Comparison of ENCODE assay signal across 26 cellular contexts in the genomic region with DNA sequence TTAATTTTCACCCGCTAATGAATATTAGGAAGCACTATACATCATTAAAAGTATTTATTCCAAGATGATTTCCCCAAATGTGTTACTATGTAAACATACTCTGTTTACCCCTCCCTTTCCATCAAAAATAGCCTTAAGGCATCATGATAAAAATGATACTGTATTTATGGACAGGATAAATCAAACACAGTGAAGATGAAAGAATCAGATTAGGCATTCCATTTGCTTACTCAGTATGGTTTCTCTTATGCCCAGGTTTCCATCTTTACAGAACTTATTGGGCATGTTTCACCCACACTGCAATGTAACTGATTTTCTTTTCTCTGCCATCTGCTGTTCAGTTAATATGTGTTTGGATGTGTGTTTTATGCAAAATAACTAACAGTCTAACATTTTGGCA.
"Had no signal": no experiment of that assay in that cellular context is flagged by ENCODE, and none has a peak within 500 bp of the region (broad histone marks: within the 10 kb centered on the region; RNA-seq: fewer than 3 reads in every experiment).

No MANE protein-coding gene starts in this region.

- H3K27me3 ChIP-seq: colonic mucosa, hepatocyte, left lung, neural progenitor cell, tibial artery had no signal

- H3K36me3 Mint-ChIP-seq: activated naive CD8-positive, alpha-beta T cell treated with anti-CD3 and anti-CD28 coated beads for 36 hours; naive thymus-derived CD8-positive, alpha-beta T cell; neural progenitor cell had no signal

- H3K9ac ChIP-seq: neural progenitor cell had no signal

- H3K27me3 Mint-ChIP-seq: activated naive CD8-positive, alpha-beta T cell treated with anti-CD3 and anti-CD28 coated beads for 36 hours; central memory CD8-positive, alpha-beta T cell; effector memory CD8-positive, alpha-beta T cell; naive thymus-derived CD8-positive, alpha-beta T cell; stimulated activated naive CD8-positive, alpha-beta T cell treated with anti-CD3 and anti-CD28 coated beads, Interleukin-15, Interleukin-2, amounts not matched to agents 100 ng/mL and 50 ng/mL, for 24 hours had no signal

- H3K27ac ChIP-seq: breast epithelium, colonic mucosa, dorsolateral prefrontal cortex, hepatocyte, left lung, neural progenitor cell, prostate gland, tibial artery had no signal

- H3K79me2 ChIP-seq: hepatocyte had no signal

- H2AFZ ChIP-seq: hepatocyte, neural progenitor cell had no signal

- H3K9me3 ChIP-seq: breast epithelium, colonic mucosa, left lung, prostate gland, tibial artery had no signal

- H3K9me3 Mint-ChIP-seq: activated naive CD8-positive, alpha-beta T cell treated with anti-CD3 and anti-CD28 coated beads for 36 hours; activated T-cell treated with anti-CD3 and anti-CD28 coated beads, Interleukin-2, amount 50 U/mL, for 4 hours; central memory CD8-positive, alpha-beta T cell; effector memory CD8-positive, alpha-beta T cell; naive thymus-derived CD8-positive, alpha-beta T cell; stimulated activated naive CD8-positive, alpha-beta T cell treated with anti-CD3 and anti-CD28 coated beads, Interleukin-15, Interleukin-2, amounts not matched to agents 100 ng/mL and 50 ng/mL, for 24 hours had no signal

- H3K27ac Mint-ChIP-seq: activated naive CD8-positive, alpha-beta T cell treated with anti-CD3 and anti-CD28 coated beads for 36 hours; effector memory CD8-positive, alpha-beta T cell; naive thymus-derived CD8-positive, alpha-beta T cell; neural progenitor cell; stimulated activated naive CD8-positive, alpha-beta T cell treated with anti-CD3 and anti-CD28 coated beads, Interleukin-15, Interleukin-2, amounts not matched to agents 100 ng/mL and 50 ng/mL, for 24 hours had no signal

- H3K4me3 ChIP-seq: breast epithelium, colonic mucosa, dorsolateral prefrontal cortex, hepatocyte, left lung, lung, neural progenitor cell, prostate gland, tibial artery had no signal

- H3K4me1 ChIP-seq: breast epithelium, colonic mucosa, left lung, neural progenitor cell, prostate gland, tibial artery had no signal

- ATAC-seq: activated T-cell treated with anti-CD3 and anti-CD28 coated beads, Interleukin-2, amount 50 U/mL, for 4 hours; effector memory CD8-positive, alpha-beta T cell; esophagus mucosa; left lung; naive thymus-derived CD8-positive, alpha-beta T cell had no signal

- H3K4me2 ChIP-seq: hepatocyte, neural progenitor cell had no signal

- DNase-seq: activated CD4-positive, alpha-beta T cell treated with anti-CD3 and anti-CD28 coated beads for 4 hours; activated CD4-positive, alpha-beta T cell treated with anti-CD3 and anti-CD28 coated beads, Interleukin-2, amount 50 U/mL, for 48 hours; activated CD4-positive, CD25-positive, alpha-beta regulatory T cell; activated CD8-positive, alpha-beta memory T cell treated with anti-CD3 and anti-CD28 coated beads, Interleukin-2, amount 50 U/mL, for 48 hours; activated naive CD4-positive, alpha-beta T cell treated with Interleukin-2 at 50 U/mL for 16 hours; activated naive CD8-positive, alpha-beta T cell treated with anti-CD3 and anti-CD28 coated beads for 36 hours; activated T-cell treated with anti-CD3 and anti-CD28 coated beads, Interleukin-2, amount 50 U/mL, for 4 hours; colonic mucosa; dorsolateral prefrontal cortex; effector memory CD8-positive, alpha-beta T cell; foreskin melanocyte; kidney glomerular epithelial cell; left lung; naive thymus-derived CD8-positive, alpha-beta T cell; stimulated activated CD4-positive, alpha-beta T cell treated with anti-CD3 and anti-CD28 coated beads, Interleukin-2, amount 100 ng/mL, for 48 hours; T1000; tibial artery had no signal

- FAIRE-seq: endothelial cell of umbilical vein had no signal

- H3K4me3 Mint-ChIP-seq: activated naive CD8-positive, alpha-beta T cell treated with anti-CD3 and anti-CD28 coated beads for 36 hours; activated T-cell treated with anti-CD3 and anti-CD28 coated beads, Interleukin-2, amount 50 U/mL, for 4 hours; central memory CD8-positive, alpha-beta T cell; effector memory CD8-positive, alpha-beta T cell; naive thymus-derived CD8-positive, alpha-beta T cell; neural progenitor cell; stimulated activated naive CD8-positive, alpha-beta T cell treated with anti-CD3 and anti-CD28 coated beads, Interleukin-15, Interleukin-2, amounts not matched to agents 100 ng/mL and 50 ng/mL, for 24 hours had no signal

- H3K4me1 Mint-ChIP-seq: activated naive CD8-positive, alpha-beta T cell treated with anti-CD3 and anti-CD28 coated beads for 36 hours; central memory CD8-positive, alpha-beta T cell; naive thymus-derived CD8-positive, alpha-beta T cell had no signal

- H3K36me3 ChIP-seq: breast epithelium, colonic mucosa, left lung, neural progenitor cell, prostate gland, tibial artery had no signal
